ENCODE assay signal across 10 cellular contexts in the genomic region with DNA sequence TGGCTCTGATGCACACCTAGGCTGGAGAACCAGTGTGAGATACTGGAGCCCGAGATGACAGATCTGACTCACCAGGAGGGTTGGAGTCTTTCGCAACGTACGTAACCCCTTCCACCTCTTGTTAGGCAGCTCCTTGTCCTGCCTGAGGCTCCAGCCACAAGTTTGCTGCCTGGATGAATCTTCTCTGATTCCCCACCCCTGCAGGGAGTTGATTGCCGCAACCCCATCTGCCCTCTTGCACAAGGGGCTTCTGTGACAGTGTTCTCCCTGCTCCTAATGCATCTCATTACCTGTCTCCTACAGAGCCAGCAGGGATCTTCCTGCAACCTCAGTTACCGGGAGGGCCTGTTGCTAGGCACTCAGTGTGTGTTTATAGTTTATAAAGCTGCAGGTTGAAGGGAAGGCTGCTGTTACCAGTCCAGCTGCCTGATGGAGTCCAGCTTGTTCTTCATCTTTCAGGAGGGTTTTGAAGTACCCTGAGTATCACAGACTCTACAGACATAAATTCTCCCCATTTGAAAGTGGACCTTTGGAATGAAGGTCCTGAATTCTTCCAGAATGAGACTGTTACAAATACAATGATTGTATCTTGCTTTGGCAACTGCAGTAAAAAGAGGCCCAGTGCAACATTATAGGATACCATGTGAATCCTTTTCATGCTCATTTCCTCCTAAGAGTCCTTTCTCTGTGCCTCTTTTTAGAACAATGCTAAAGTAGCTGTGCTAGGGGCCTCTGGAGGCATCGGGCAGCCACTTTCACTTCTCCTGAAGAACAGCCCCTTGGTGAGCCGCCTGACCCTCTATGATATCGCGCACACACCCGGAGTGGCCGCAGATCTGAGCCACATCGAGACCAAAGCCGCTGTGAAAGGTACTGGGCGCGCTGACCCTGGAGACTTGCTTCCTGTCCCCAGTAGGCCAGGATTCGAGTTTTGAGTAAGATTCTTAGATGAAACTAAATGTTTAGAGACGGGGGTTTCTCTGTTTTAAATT. TPM values are rescaled to one million over a fixed set of nuclear protein-coding genes. Genes with fewer than 3 reads are reported as not detected.
A peak's percentile ranks its signal among the peaks of the same experiment; 100 is the strongest.
DNase-seq lines count a peak whose midpoint lies in the region; ATAC-seq and TF ChIP-seq lines count a peak whose summit lies in the region.
"Had no signal": no experiment of that assay in that cellular context is flagged by ENCODE, and none has a peak within 500 bp of the region (broad histone marks: within the 10 kb centered on the region; RNA-seq: fewer than 3 reads in every experiment).

No MANE protein-coding gene starts in this region.

- H3K27ac ChIP-seq in HUES48 (ENCODE audit: low read depth, low read length) (peak overlapping the region; percentile 64), VCaP (peak overlapping the region; percentile 9; the same call in 1 of the 2 replicates)

- H3K9ac ChIP-seq in HUES48 (ENCODE audit: low read depth, low read length) = no peak overlapping the region

- peaks cover 2% of the 10 kb centered on the region; the same call in 1 of the 2 replicates for H3K4me1 ChIP-seq in HUES48 (ENCODE audit: control insufficient read depth, insufficient read depth, low read length)

- ATAC-seq in HG03460 (IDR thresholded peaks at IDR 0.05; ENCODE audit: unreplicated experiment) = no peak
- ATAC-seq in HG03139 (IDR thresholded peaks at IDR 0.05; ENCODE audit: unreplicated experiment) = no peak

- H3K36me3 ChIP-seq in HUES48 (ENCODE audit: control insufficient read depth, insufficient read depth, low read length) = peaks cover 84% of the 10 kb centered on the region

- no peaks in the 10 kb centered on the region for H3K27me3 ChIP-seq in HUES48 (ENCODE audit: control insufficient read depth, insufficient read depth, low read length)

- TF ChIP-seq CTCF in VCaP (conservative IDR thresholded peaks at IDR 0.05) (no peak), GM20000 (IDR thresholded peaks at IDR 0.05; ENCODE audit: extremely low read depth, missing control alignments) (no peak)

- no peaks in the 10 kb centered on the region for H3K9me3 ChIP-seq in HUES48 (ENCODE audit: control insufficient read depth, insufficient read depth, low read length)

- no peak overlapping the region for H3K4me3 ChIP-seq in HUES48 (ENCODE audit: low read depth, low read length)

- DNase-seq in A172 (ENCODE audit: low spot score) = peak; percentile 61
- peak; percentile 37 for DNase-seq in hepatic stellate cell (ENCODE audit: low spot score)
- no peak for DNase-seq in GM20000 (ENCODE audit: low spot score)
- no peak for DNase-seq in RPMI8226
- DNase-seq: Calu3, hippocampal formation had no signal

RNA-seq across cellular contexts. Expression of gene MDH2, which starts 6.5 kb away (rescaled TPM):
- total RNA-seq in A172 (2014; rRNA removed; shearing (Covaris generic)) = 92.9 and 121 TPM in 2 replicates

RNA-seq across cellular contexts. Expression of gene STYXL1, which starts 6.6 kb away (rescaled TPM):
- 52.3 and 84.7 TPM in 2 replicates for total RNA-seq in A172 (2014; rRNA removed; shearing (Covaris generic))

Comparison
In these comparisons a context has a peak if more than half of its experiments do, and no peak if none do; other contexts are left out.
1. DNase-seq: peak in A172 (single experiment) and hepatic stellate cell (single experiment); none in GM20000 (single experiment) and RPMI8226 (single experiment).